In genomic region chr15:39426552-39427532, GRCh38 we compare ENCODE assay signal across 9 cellular contexts.
DNase-seq lines count a peak whose midpoint lies in the region; ATAC-seq, FAIRE-seq and TF ChIP-seq lines count a peak whose summit lies in the region.
"Had no signal": no experiment of that assay in that cellular context is flagged by ENCODE, and none has a peak within 500 bp of the region (broad histone marks: within the 10 kb centered on the region; RNA-seq: fewer than 3 reads in every experiment).

No MANE protein-coding gene starts in this region.

- ATAC-seq in GM21526 (IDR thresholded peaks at IDR 0.05; ENCODE audit: low FRiP score, unreplicated experiment) (peak; percentile 87), sciatic nerve (peak; percentile 61)
- peak; percentile 88 for ATAC-seq in activated CD4-positive, alpha-beta T cell treated with anti-CD3 and anti-CD28 coated beads for 36 hours

- H3K36me3 Mint-ChIP-seq in activated CD4-positive, alpha-beta T cell treated with anti-CD3 and anti-CD28 coated beads for 36 hours (ENCODE audit: low read depth), result no peaks in the 10 kb centered on the region

- POLR2A ChIA-PET in activated CD4-positive, alpha-beta T cell treated with anti-CD3 and anti-CD28 coated beads for 36 hours (lab: Charles Lee), result no interaction called here

- H3K4me1 ChIP-seq in kidney (ENCODE audit: control insufficient read depth in 1 of 2, insufficient read depth in 1 of 2, low read depth in 1 of 2, low read length in 2 of 2), result peaks cover 0 to 2% of the 10 kb centered on the region in 2 donors

- FAIRE-seq in kidney (lab: Jason Lieb, UNC), result no peak

- H3K4me1 Mint-ChIP-seq in activated CD4-positive, alpha-beta T cell treated with anti-CD3 and anti-CD28 coated beads for 36 hours, result peaks cover 37% of the 10 kb centered on the region

- H3K9me3 Mint-ChIP-seq in activated CD4-positive, alpha-beta T cell treated with anti-CD3 and anti-CD28 coated beads for 36 hours (ENCODE audit: low read depth), result peaks cover 2% of the 10 kb centered on the region

- intact Hi-C loops in activated CD4-positive, alpha-beta T cell treated with anti-CD3 and anti-CD28 coated beads for 36 hours (cut with DNase I, micrococcal nuclease), result loop anchor here in 1 of 2 experiments (2.0 kb wide), 1 partner anchor 16 kb away; no protein-coding TSS in a partner anchor
- intact Hi-C loops in sciatic nerve (cut with DNase I), result no loop called here
- intact Hi-C loops in kidney (cut with DNase I), result no loop called here

- no peak for TF ChIP-seq CTCF in kidney (IDR thresholded peaks at IDR 0.05; ENCODE audit: borderline replicate concordance, extremely low read depth, insufficient read depth)

- H3K9me3 ChIP-seq in kidney (ENCODE audit: control insufficient read depth in 1 of 2, low read length in 2 of 2), result no peaks in the 10 kb centered on the region
- H3K9me3 ChIP-seq: ovary had no signal

- H3K9ac ChIP-seq in kidney (ENCODE audit: low read length in 2 of 2), result no peak overlapping the region

- no peak overlapping the region for H3K4me3 ChIP-seq in kidney (ENCODE audit: low read length in 2 of 2)
- H3K4me3 ChIP-seq: ovary had no signal

- H3K4me3 Mint-ChIP-seq in activated CD4-positive, alpha-beta T cell treated with anti-CD3 and anti-CD28 coated beads for 36 hours, result peak overlapping the region; percentile 37

- H3K36me3 ChIP-seq in kidney (ENCODE audit: control insufficient read depth in 1 of 2, insufficient read depth in 2 of 2, low read length in 2 of 2), result no peaks in the 10 kb centered on the region
- H3K36me3 ChIP-seq: ovary had no signal

- in situ Hi-C loops in G401 (cut with HindIII; ENCODE audit: low sequenced_read_pairs), result no loop called here

- no peak overlapping the region for H3K27ac Mint-ChIP-seq in activated CD4-positive, alpha-beta T cell treated with anti-CD3 and anti-CD28 coated beads for 36 hours

- CTCF ChIA-PET in activated CD4-positive, alpha-beta T cell treated with anti-CD3 and anti-CD28 coated beads for 36 hours (lab: Charles Lee), result interaction anchor here (1.5 kb wide), 1 partner anchor 14 kb away, joined by 3 read pairs; no protein-coding TSS in a partner anchor

- peaks cover 24% of the 10 kb centered on the region for H3K27me3 Mint-ChIP-seq in activated CD4-positive, alpha-beta T cell treated with anti-CD3 and anti-CD28 coated beads for 36 hours

- H3K27ac ChIP-seq in kidney (ENCODE audit: low read depth in 2 of 2, low read length in 2 of 2), result no peak overlapping the region
- H3K27ac ChIP-seq: ovary had no signal

- DNase-seq in G401 (ENCODE audit: low spot score) (peak; percentile 23), Kasumi-1 (lab: John Stamatoyannopoulos, UW) (peak; percentile 42 to 78), sciatic nerve (ENCODE audit: low spot score) (no peak), COR-L47 (lab: John Stamatoyannopoulos, UW) (no peak), kidney (no peak)
- peak; percentile 90 for DNase-seq in activated CD4-positive, alpha-beta T cell treated with anti-CD3 and anti-CD28 coated beads for 36 hours
- peak; percentile 25 for DNase-seq in effector CD4-positive, alpha-beta T cell

Comparison
In these comparisons a context has a peak if more than half of its experiments do, and no peak if none do; other contexts are left out.
1. DNase-seq: peak in G401 (single experiment), Kasumi-1 (2 of 2), activated CD4-positive, alpha-beta T cell treated with anti-CD3 and anti-CD28 coated beads for 36 hours (single experiment) and effector CD4-positive, alpha-beta T cell (single experiment); none in sciatic nerve (single experiment), COR-L47 (single experiment) and kidney (single experiment).
2. Peak in every context shown above with its lines, with median percentiles within 50 percentile points of each other: ATAC-seq.